8 cellular contexts compared by ENCODE assay signal in genomic region chr3:123723527-123724168, GRCh38.
A peak's percentile ranks its signal among the peaks of the same experiment; 100 is the strongest.
DNase-seq lines count a peak whose midpoint lies in the region; ATAC-seq, FAIRE-seq and TF ChIP-seq lines count a peak whose summit lies in the region.

No MANE protein-coding gene starts in this region.

- H3K36me3 ChIP-seq in OCI-LY7 (ENCODE audit: insufficient read depth, low read length), result no peaks in the 10 kb centered on the region

- H3K27me3 Mint-ChIP-seq in natural killer cell (ENCODE audit: low read depth in 2 of 2), result peaks cover 8 to 11% of the 10 kb centered on the region in 2 donors
- peaks cover 9% of the 10 kb centered on the region in 2 donors for H3K27me3 Mint-ChIP-seq in natural killer cell treated with Interleukin-12 subunit alpha and Interleukin-12 subunit beta and Interleukin-15 and Interleukin-18, amount 100 ng/mL, for 72 hours
- peaks cover 5% of the 10 kb centered on the region for H3K27me3 Mint-ChIP-seq in activated T-helper 2 cell treated with anti-CD3 and anti-CD28 coated beads, Interferon-gamma antibody, Interleukin-2, Interleukin-4, amounts not matched to agents 10 μg/mL and 5 μg/mL and 100 μg/mL, durations not matched to agents 14 hours and 24 hours and 36 hours (ENCODE audit: low read depth)
- no peaks in the 10 kb centered on the region for H3K27me3 Mint-ChIP-seq in osteocyte (ENCODE audit: unreplicated experiment)

- no peak overlapping the region for H3K27ac ChIP-seq in OCI-LY7 (ENCODE audit: low read depth, low read length, poor library complexity, severe bottlenecking)

- no peak for FAIRE-seq in frontal cortex (lab: Jason Lieb, UNC)

- BruUV-seq in OCI-LY7 (replicated peaks; lab: Mats Ljungman, UMichigan), result no TSS peak

- no peaks in the 10 kb centered on the region for H4K20me1 ChIP-seq in OCI-LY7 (ENCODE audit: insufficient read depth, low read length)

- H3K27ac Mint-ChIP-seq in natural killer cell (no peak overlapping the region), osteocyte (ENCODE audit: unreplicated experiment) (no peak overlapping the region)
- no peak overlapping the region for H3K27ac Mint-ChIP-seq in natural killer cell treated with Interleukin-12 subunit alpha and Interleukin-12 subunit beta and Interleukin-15 and Interleukin-18, amount 100 ng/mL, for 72 hours
- H3K27ac Mint-ChIP-seq in activated T-helper 2 cell treated with anti-CD3 and anti-CD28 coated beads, Interferon-gamma antibody, Interleukin-2, Interleukin-4, amounts not matched to agents 10 μg/mL and 5 μg/mL and 100 μg/mL, durations not matched to agents 14 hours and 24 hours and 36 hours, result no peak overlapping the region

- H2AFZ ChIP-seq in OCI-LY7 (ENCODE audit: low read length), result peak overlapping the region; percentile 66; the same call in 1 of the 2 replicates

- DNase-seq in natural killer cell (no peak), KG1 (lab: John Stamatoyannopoulos, UW) (peak; percentile 80), OCI-LY7 (ENCODE audit: low spot score) (peak; percentile 81), frontal cortex (ENCODE audit: low spot score in 2 of 2) (peak; percentile 31 to 67), osteocyte (ENCODE audit: extremely low spot score, unreplicated experiment) (no peak)
- no peak for DNase-seq in natural killer cell treated with Interleukin-12 subunit alpha and Interleukin-12 subunit beta and Interleukin-15 and Interleukin-18, amount 100 ng/mL, for 72 hours (ENCODE audit: low spot score)
- peak; percentile 39 for DNase-seq in activated T-helper 2 cell treated with anti-CD3 and anti-CD28 coated beads, Interferon-gamma antibody, Interleukin-2, Interleukin-4, amounts not matched to agents 10 μg/mL and 5 μg/mL and 100 μg/mL, durations not matched to agents 14 hours and 24 hours and 36 hours (ENCODE audit: low spot score)

- H3K4me2 ChIP-seq in OCI-LY7 (ENCODE audit: low read length), result 0 out of 2 replicates have a peak overlapping the region, but pooled peaks have one; percentile 37

- no peaks in the 10 kb centered on the region for H3K9me3 Mint-ChIP-seq in natural killer cell
- no peaks in the 10 kb centered on the region for H3K9me3 Mint-ChIP-seq in natural killer cell treated with Interleukin-12 subunit alpha and Interleukin-12 subunit beta and Interleukin-15 and Interleukin-18, amount 100 ng/mL, for 72 hours
- no peaks in the 10 kb centered on the region for H3K9me3 Mint-ChIP-seq in activated T-helper 2 cell treated with anti-CD3 and anti-CD28 coated beads, Interferon-gamma antibody, Interleukin-2, Interleukin-4, amounts not matched to agents 10 μg/mL and 5 μg/mL and 100 μg/mL, durations not matched to agents 14 hours and 24 hours and 36 hours
- no peaks in the 10 kb centered on the region for H3K9me3 Mint-ChIP-seq in osteocyte (ENCODE audit: unreplicated experiment)

- H3K4me3 Mint-ChIP-seq in natural killer cell (no peak overlapping the region), osteocyte (ENCODE audit: unreplicated experiment) (no peak overlapping the region)
- H3K4me3 Mint-ChIP-seq in natural killer cell treated with Interleukin-12 subunit alpha and Interleukin-12 subunit beta and Interleukin-15 and Interleukin-18, amount 100 ng/mL, for 72 hours, result no peak overlapping the region
- no peak overlapping the region for H3K4me3 Mint-ChIP-seq in activated T-helper 2 cell treated with anti-CD3 and anti-CD28 coated beads, Interferon-gamma antibody, Interleukin-2, Interleukin-4, amounts not matched to agents 10 μg/mL and 5 μg/mL and 100 μg/mL, durations not matched to agents 14 hours and 24 hours and 36 hours (ENCODE audit: low read depth)

- H3K4me3 ChIP-seq in OCI-LY7 (ENCODE audit: low read depth, low read length, poor library complexity, severe bottlenecking), result peak overlapping the region; percentile 25

- H3K36me3 Mint-ChIP-seq in natural killer cell (no peaks in the 10 kb centered on the region), osteocyte (ENCODE audit: unreplicated experiment) (no peaks in the 10 kb centered on the region)
- H3K36me3 Mint-ChIP-seq in natural killer cell treated with Interleukin-12 subunit alpha and Interleukin-12 subunit beta and Interleukin-15 and Interleukin-18, amount 100 ng/mL, for 72 hours, result no peaks in the 10 kb centered on the region
- H3K36me3 Mint-ChIP-seq in activated T-helper 2 cell treated with anti-CD3 and anti-CD28 coated beads, Interferon-gamma antibody, Interleukin-2, Interleukin-4, amounts not matched to agents 10 μg/mL and 5 μg/mL and 100 μg/mL, durations not matched to agents 14 hours and 24 hours and 36 hours (ENCODE audit: low read depth), result no peaks in the 10 kb centered on the region

- H3K9me2 ChIP-seq in OCI-LY7 (ENCODE audit: insufficient read depth, low read length), result no peaks in the 10 kb centered on the region

- intact Hi-C loops in natural killer cell (cut with micrococcal nuclease), result no loop called here
- intact Hi-C loops in OCI-LY7 (cut with micrococcal nuclease; ENCODE audit: unreplicated experiment), result loop anchor here (2.0 kb wide), 1 partner anchor 71 kb away; no protein-coding TSS in a partner anchor
- intact Hi-C loops in activated T-helper 2 cell treated with anti-CD3 and anti-CD28 coated beads, Interferon-gamma antibody, Interleukin-2, Interleukin-4, amounts not matched to agents 10 μg/mL and 5 μg/mL and 100 μg/mL, durations not matched to agents 14 hours and 24 hours and 36 hours (cut with micrococcal nuclease), result loop anchor here (1.0 kb wide), 1 partner anchor 81 kb away; no protein-coding TSS in a partner anchor

- no peaks in the 10 kb centered on the region for H3K4me1 ChIP-seq in OCI-LY7 (ENCODE audit: insufficient read depth, low read length, poor library complexity, severe bottlenecking)

- H3K4me1 Mint-ChIP-seq in natural killer cell, result peaks cover 0 to 4% of the 10 kb centered on the region in 2 donors
- H3K4me1 Mint-ChIP-seq in natural killer cell treated with Interleukin-12 subunit alpha and Interleukin-12 subunit beta and Interleukin-15 and Interleukin-18, amount 100 ng/mL, for 72 hours (ENCODE audit: low read depth in 2 of 2), result peaks cover 0 to 3% of the 10 kb centered on the region in 2 donors
- no peaks in the 10 kb centered on the region for H3K4me1 Mint-ChIP-seq in activated T-helper 2 cell treated with anti-CD3 and anti-CD28 coated beads, Interferon-gamma antibody, Interleukin-2, Interleukin-4, amounts not matched to agents 10 μg/mL and 5 μg/mL and 100 μg/mL, durations not matched to agents 14 hours and 24 hours and 36 hours (ENCODE audit: low read depth)
- H3K4me1 Mint-ChIP-seq in osteocyte (ENCODE audit: unreplicated experiment), result peaks cover 31% of the 10 kb centered on the region

- CTCF ChIA-PET in OCI-LY7 (lab: Charles Lee; ENCODE audit: unreplicated experiment), result interaction anchor here (0.5 to 2.2 kb wide), 3 partner anchors 18 to 82 kb away, joined by 3 to 10 read pairs (median 6); no protein-coding TSS in a partner anchor

- H3K9me3 ChIP-seq in OCI-LY7 (ENCODE audit: low read length), result no peaks in the 10 kb centered on the region

- peak; percentile 60 to 84 (median 65) for ATAC-seq in natural killer cell
- ATAC-seq in natural killer cell treated with Interleukin-12 subunit alpha and Interleukin-12 subunit beta and Interleukin-15 and Interleukin-18, amount 100 ng/mL, for 72 hours, result no peak
- ATAC-seq in GM18873 (IDR thresholded peaks at IDR 0.05; ENCODE audit: low FRiP score, unreplicated experiment), result no peak

- POLR2A ChIA-PET in OCI-LY7 (lab: Charles Lee), result interaction anchor here (0.6 to 1.5 kb wide), 8 partner anchors 8 to 480 kb away, joined by 3 to 6 read pairs (median 4); no protein-coding TSS in a partner anchor

- peak; percentile 74 for TF ChIP-seq CTCF in natural killer cell (IDR thresholded peaks at IDR 0.05)
- TF ChIP-seq CTCF in OCI-LY7 (conservative IDR thresholded peaks at IDR 0.05; ENCODE audit: low read length), result peak; percentile 88
- peak; percentile 87 for TF ChIP-seq CTCF in osteocyte (IDR thresholded peaks at IDR 0.05)

- H3K79me2 ChIP-seq in OCI-LY7 (ENCODE audit: insufficient read depth, low read depth, low read length), result no peaks in the 10 kb centered on the region

Comparison
In these comparisons a context has a peak if more than half of its experiments do, and no peak if none do; other contexts are left out.
1. ATAC-seq: peak in natural killer cell (3 of 3); none in natural killer cell treated with Interleukin-12 subunit alpha and Interleukin-12 subunit beta and Interleukin-15 and Interleukin-18, amount 100 ng/mL, for 72 hours (0 of 2) and GM18873 (single experiment).
2. DNase-seq: peak in KG1 (single experiment), OCI-LY7 (single experiment), activated T-helper 2 cell treated with anti-CD3 and anti-CD28 coated beads, Interferon-gamma antibody, Interleukin-2, Interleukin-4, amounts not matched to agents 10 μg/mL and 5 μg/mL and 100 μg/mL, durations not matched to agents 14 hours and 24 hours and 36 hours (single experiment) and frontal cortex (2 of 2); none in natural killer cell (single experiment), natural killer cell treated with Interleukin-12 subunit alpha and Interleukin-12 subunit beta and Interleukin-15 and Interleukin-18, amount 100 ng/mL, for 72 hours (single experiment) and osteocyte (single experiment).
3. Peak in every context shown above with its lines, with median percentiles within 50 percentile points of each other: CTCF ChIP-seq.